ENCODE assay signal across 1 cellular context in genomic region chr14:104726600-104727451, GRCh38.
A peak's percentile ranks its signal among the peaks of the same experiment; 100 is the strongest.
TF ChIP-seq lines count a peak whose summit lies in the region.

No MANE protein-coding gene starts in this region.

TF ChIP-seq in HepG2, 621 proteins besides CTCF, POLR2A, EP300 and RAD21 (continued from another document and continues in another):
- TF ChIP-seq ASH2L (IDR thresholded peaks at IDR 0.05; ENCODE audit: insufficient read length, low read depth, low read length) (no peak), ZFY (CRISPR knock-in tag; IDR thresholded peaks at IDR 0.05) (peak; percentile 51; the same call in 1 of the 2 replicates), POLR2AphosphoS2 (IDR thresholded peaks at IDR 0.05; ENCODE audit: low read depth, low read length) (no peak), ATM (IDR thresholded peaks at IDR 0.05; ENCODE audit: borderline replicate concordance) (no peak), HDAC1 (CRISPR knock-in tag; IDR thresholded peaks at IDR 0.05) (peak; percentile 50; the same call in 1 of the 2 replicates), NFIC (IDR thresholded peaks at IDR 0.05; ENCODE audit: low read length) (no peak), ZNF280D (CRISPR knock-in tag; IDR thresholded peaks at IDR 0.05) (no peak), PCBP2 (optimal IDR thresholded peaks at IDR 0.05; ENCODE audit: low read depth, low read length, poor library complexity, severe bottlenecking) (no peak), ZKSCAN5 (CRISPR knock-in tag; IDR thresholded peaks at IDR 0.05) (no peak), RERE (CRISPR knock-in tag; IDR thresholded peaks at IDR 0.05; ENCODE audit: low read depth) (no peak), HES4 (CRISPR knock-in tag; IDR thresholded peaks at IDR 0.05; ENCODE audit: borderline replicate concordance) (no peak), GMEB1 (CRISPR knock-in tag; IDR thresholded peaks at IDR 0.05; ENCODE audit: borderline replicate concordance) (no peak), ELF4 (CRISPR knock-in tag; IDR thresholded peaks at IDR 0.05; ENCODE audit: borderline replicate concordance) (no peak), ZNF710 (CRISPR knock-in tag; IDR thresholded peaks at IDR 0.05; ENCODE audit: borderline replicate concordance) (no peak), NR2F6 (IDR thresholded peaks at IDR 0.05) (0 out of 2 replicates have a peak, but pooled peaks have one; percentile 24), NR2F6 (CRISPR knock-in tag; IDR thresholded peaks at IDR 0.05) (peak; percentile 54; the same call in 1 of the 2 replicates), KAT2B (IDR thresholded peaks at IDR 0.05; ENCODE audit: borderline replicate concordance, low read depth, low read length) (no peak), ZNF576 (CRISPR knock-in tag; IDR thresholded peaks at IDR 0.05) (no peak), ZBTB8A (CRISPR knock-in tag; IDR thresholded peaks at IDR 0.05; ENCODE audit: borderline replicate concordance, low read depth) (no peak), ZFAT (CRISPR knock-in tag; conservative IDR thresholded peaks at IDR 0.05) (no peak), THAP7 (CRISPR knock-in tag; IDR thresholded peaks at IDR 0.05) (no peak), ZSCAN30 (CRISPR knock-in tag; IDR thresholded peaks at IDR 0.05) (no peak), ZBTB42 (CRISPR knock-in tag; IDR thresholded peaks at IDR 0.05) (0 out of 2 replicates have a peak, but pooled peaks have one; percentile 65), ATF4 (CRISPR knock-in tag; IDR thresholded peaks at IDR 0.05) (no peak), ZBTB34 (CRISPR knock-in tag; IDR thresholded peaks at IDR 0.05) (no peak), ZNF33B (CRISPR knock-in tag; IDR thresholded peaks at IDR 0.05) (no peak), ZBTB25 (CRISPR knock-in tag; IDR thresholded peaks at IDR 0.05) (no peak), ZNF224 (CRISPR knock-in tag; IDR thresholded peaks at IDR 0.05) (no peak), FOXK2 (IDR thresholded peaks at IDR 0.05) (no peak), NR3C1 (CRISPR knock-in tag; IDR thresholded peaks at IDR 0.05) (no peak), ZNF329 (CRISPR knock-in tag; IDR thresholded peaks at IDR 0.05; ENCODE audit: low read depth) (no peak), ZNF572 (CRISPR knock-in tag; IDR thresholded peaks at IDR 0.05) (no peak), AGO2 (optimal IDR thresholded peaks at IDR 0.05; ENCODE audit: low read depth, low read length) (peak; percentile 15), MATR3 (CRISPR knock-in tag; IDR thresholded peaks at IDR 0.05) (no peak), IKZF1 (IDR thresholded peaks at IDR 0.05) (no peak), SIX1 (CRISPR knock-in tag; IDR thresholded peaks at IDR 0.05; ENCODE audit: borderline replicate concordance) (no peak), ZFP62 (CRISPR knock-in tag; IDR thresholded peaks at IDR 0.05) (no peak), ZSCAN21 (CRISPR knock-in tag; IDR thresholded peaks at IDR 0.05; ENCODE audit: borderline replicate concordance) (peak; percentile 54; the same call in 1 of the 2 replicates), MAX (IDR thresholded peaks at IDR 0.05) (no peak), GATAD2A (CRISPR knock-in tag; IDR thresholded peaks at IDR 0.05) (peak; percentile 75), RARA (CRISPR knock-in tag; IDR thresholded peaks at IDR 0.05) (0 out of 2 replicates have a peak, but pooled peaks have one; percentile 23), GATA4 (IDR thresholded peaks at IDR 0.05; ENCODE audit: borderline replicate concordance, low read depth) (no peak), PPARG (CRISPR knock-in tag; conservative IDR thresholded peaks at IDR 0.05) (no peak)
